In genomic region chr16:83113317-83113716, GRCh38 we compare ENCODE assay signal across 1 cellular context.
TF ChIP-seq lines count a peak whose summit lies in the region.

No MANE protein-coding gene starts in this region.

TF ChIP-seq in HCT116, 20 proteins besides CTCF, POLR2A, EP300 and RAD21 (continued from another document):
- TF ChIP-seq ZBTB33 (IDR thresholded peaks at IDR 0.05; ENCODE audit: extremely low read depth, insufficient replicate concordance, low read length) (no peak), CBX3 (IDR thresholded peaks at IDR 0.05; ENCODE audit: low read depth) (no peak), REST (IDR thresholded peaks at IDR 0.05; ENCODE audit: low read depth) (no peak), POLR2AphosphoS5 (IDR thresholded peaks at IDR 0.05; ENCODE audit: low read depth, low read length) (no peak), ELF1 (IDR thresholded peaks at IDR 0.05; ENCODE audit: borderline replicate concordance, low read depth) (no peak), TCF7L2 (IDR thresholded peaks at IDR 0.05; ENCODE audit: borderline replicate concordance, extremely low read depth, insufficient read depth, insufficient read length) (no peak), ATF3 (IDR thresholded peaks at IDR 0.05) (no peak), SRF (IDR thresholded peaks at IDR 0.05; ENCODE audit: low read depth) (no peak), EGR1 (IDR thresholded peaks at IDR 0.05; ENCODE audit: low read depth) (no peak), CEBPB (IDR thresholded peaks at IDR 0.05; ENCODE audit: low read depth) (no peak), YY1 (IDR thresholded peaks at IDR 0.05; ENCODE audit: extremely low read depth, insufficient replicate concordance, low read depth, low read length) (no peak), ZFX (IDR thresholded peaks at IDR 0.05) (no peak), FOSL1 (IDR thresholded peaks at IDR 0.05; ENCODE audit: low read depth) (no peak)
